Comparison of ENCODE assay signal across 17 cellular contexts in genomic region chr7:13963925-13964324, GRCh38. TPM values are rescaled to one million over a fixed set of nuclear protein-coding genes. Genes with fewer than 3 reads are reported as not detected.
DNase-seq lines count a peak whose midpoint lies in the region; ATAC-seq, FAIRE-seq and TF ChIP-seq lines count a peak whose summit lies in the region.
"Had no signal": no experiment of that assay in that cellular context is flagged by ENCODE, and none has a peak within 500 bp of the region (broad histone marks: within the 10 kb centered on the region; RNA-seq: fewer than 3 reads in every experiment).

No MANE protein-coding gene starts in this region.

- H3K23ac ChIP-seq in H1 (ENCODE audit: insufficient read length) = no peak overlapping the region

- H3K23me2 ChIP-seq in H1 (ENCODE audit: low read depth, low read length) = no peaks in the 10 kb centered on the region

- H3K4me2 ChIP-seq in GM23338 = 0 out of 2 replicates have a peak overlapping the region, but pooled peaks have one; percentile 6
- H3K4me2 ChIP-seq in H1 (ENCODE audit: insufficient read depth in 1 of 2, low read depth in 2 of 2, low read length in 2 of 2) = peak overlapping the region in 1 of 2 experiments; percentile 10; a peak in 1 of 4 replicates
- H3K4me2 ChIP-seq: BLaER1 had no signal

- WGBS in H1 (ENCODE audit: extremely low coverage in 1 of 2, insufficient coverage in 1 of 2, insufficient read length in 1 of 2, insufficient replicate concordance in 2 of 2, low coverage in 1 of 2, low lambda C conversion rate in 2 of 2, missing lambda C conversion rate in 1 of 2), 2 experiments = 83% methylated on average over 2 of the region's 2 CpGs; no CpG with 5 or more reads in 1 of the 2 experiments

- H3K4me3 ChIP-seq in GM23338 = no peak overlapping the region
- H3K4me3 ChIP-seq in HUES48 (ENCODE audit: low read depth, low read length) = no peak overlapping the region
- H3K4me3 ChIP-seq in H1 (ENCODE audit: extremely low read depth in 1 of 4, insufficient read depth in 2 of 4, low read depth in 3 of 4, low read length in 4 of 4) = no peak overlapping the region
- H3K4me3 ChIP-seq: BLaER1, GM12878 had no signal

- H2BK120ac ChIP-seq in H1 (replicated peaks; ENCODE audit: low read depth, low read length) = no peak overlapping the region

- H3K4me3 Mint-ChIP-seq in GM23338 (no peak overlapping the region), type B pancreatic cell (no peak overlapping the region)
- H3K4me3 Mint-ChIP-seq: CD14-positive monocyte; CD4-positive, alpha-beta memory T cell had no signal

- no peak overlapping the region for H3K14ac ChIP-seq in H1 (ENCODE audit: insufficient read length)

- H4K8ac ChIP-seq in H1 (ENCODE audit: extremely low read depth, insufficient read depth, low read length) = no peak overlapping the region

- TF ChIP-seq EP300 in H1 (IDR thresholded peaks at IDR 0.05; ENCODE audit: borderline replicate concordance in 1 of 2, low read depth in 2 of 2, low read length in 2 of 2) = no peak

- no peak overlapping the region for H2BK20ac ChIP-seq in H1 (ENCODE audit: low read length)

- POLR2A ChIA-PET in H1 (lab: Charles Lee; ENCODE audit: partially characterized antibody) = interaction anchor here (2.7 kb wide), 1 partner anchor 26 kb away, joined by 12 read pairs; the partner anchor contains the start of gene ETV1

- TF ChIP-seq RAD21 in H1 (IDR thresholded peaks at IDR 0.05 in 1 of 2, conservative IDR thresholded peaks at IDR 0.05 in 1 of 2; ENCODE audit: low read depth in 2 of 2, low read length in 2 of 2) = no peak

- H2BK12ac ChIP-seq in H1 (ENCODE audit: low read depth, low read length) = no peak overlapping the region

- no peaks in the 10 kb centered on the region; the same call in 1 of the 2 replicates for H3K79me1 ChIP-seq in H1 (ENCODE audit: low read depth, low read length)

- no peak overlapping the region for H2BK5ac ChIP-seq in H1 (ENCODE audit: low read depth, low read length)

- no peak overlapping the region for H4K5ac ChIP-seq in H1 (ENCODE audit: insufficient read length, low read depth, low read length)

- H3K36me3 Mint-ChIP-seq in GM23338 (ENCODE audit: low read depth) (no peaks in the 10 kb centered on the region; the same call in 2 of the 3 replicates), type B pancreatic cell (no peaks in the 10 kb centered on the region)
- H3K36me3 Mint-ChIP-seq: CD14-positive monocyte; CD4-positive, alpha-beta memory T cell had no signal

- no peak overlapping the region for H2BK15ac ChIP-seq in H1 (ENCODE audit: low read length)

- H4K20me1 ChIP-seq in GM23338 (replicated peaks; ENCODE audit: insufficient read depth) (0 out of 2 replicates have a peak, but pooled peaks cover 17% of the 10 kb centered on the region), H1 (replicated peaks in 1 of 2; ENCODE audit: control insufficient read depth in 1 of 2, insufficient read depth in 2 of 2, low read length in 2 of 2) (peaks cover 2 to 3% of the 10 kb centered on the region in 2 experiments)
- H4K20me1 ChIP-seq: BLaER1 had no signal

- peak; percentile 24 for DNase-seq in GM23338 (ENCODE audit: low spot score)
- no peak for DNase-seq in H1 (ENCODE audit: low read depth in 1 of 2, low spot score in 2 of 2)
- no peak for DNase-seq in urothelium cell line (ENCODE audit: low spot score)
- no peak for DNase-seq in SIG-M5 treated with dmso at 0.1 percent for 504 hours (lab: John Stamatoyannopoulos, UW; ENCODE audit: unreplicated experiment)
- no peak for DNase-seq in central memory CD4-positive, alpha-beta T cell
- no peak for DNase-seq in type B pancreatic cell (ENCODE audit: extremely low spot score, unreplicated experiment)
- DNase-seq: 8988T; CD4-positive, alpha-beta memory T cell; DMS153; DMS79; HCEC 1CT; KG1 had no signal

- H3K9ac ChIP-seq in HUES48 (ENCODE audit: low read depth, low read length) = no peak overlapping the region
- no peak overlapping the region for H3K9ac ChIP-seq in H1 (replicated peaks in 1 of 4; ENCODE audit: extremely low read depth in 1 of 4, low read depth in 3 of 4, low read length in 3 of 4)
- H3K9ac ChIP-seq: BLaER1 had no signal

- H3K4ac ChIP-seq in H1 (replicated peaks; ENCODE audit: insufficient read length, low read depth, low read length) = no peak overlapping the region

- H3K36me3 ChIP-seq in GM23338 (ENCODE audit: insufficient read depth) (no peaks in the 10 kb centered on the region), HUES48 (ENCODE audit: control insufficient read depth, insufficient read depth, low read length) (no peaks in the 10 kb centered on the region), H1 (ENCODE audit: control insufficient read depth in 2 of 4, insufficient read depth in 4 of 4, low read length in 3 of 4) (no peaks in the 10 kb centered on the region; a peak in 1 of 8 replicates)
- H3K36me3 ChIP-seq: BLaER1 had no signal

- CTCF ChIA-PET in H1 (lab: Charles Lee; ENCODE audit: partially characterized antibody) = interaction anchor here (0.6 to 1.2 kb wide), 3 partner anchors 26 to 334 kb away, joined by 3 to 6 read pairs (median 3); partner anchors contain the start of gene ETV1

- peak; percentile 65 for ATAC-seq in GM23338
- ATAC-seq: GM12878 had no signal

- TF ChIP-seq CTCF in GM23338 (conservative IDR thresholded peaks at IDR 0.05; ENCODE audit: low read depth in 2 of 2) (no peak), H1 (IDR thresholded peaks at IDR 0.05; ENCODE audit: control extremely low read depth in 1 of 3, insufficient read depth in 1 of 3, low read depth in 1 of 3, low read length in 3 of 3) (no peak), type B pancreatic cell (conservative IDR thresholded peaks at IDR 0.05) (no peak)

- TF ChIP-seq POLR2A in H1 (IDR thresholded peaks at IDR 0.05; ENCODE audit: control extremely low read depth in 1 of 2, low read depth in 2 of 2, low read length in 2 of 2) = no peak

- peaks cover 71% of the 10 kb centered on the region for H3K79me2 ChIP-seq in GM23338 (replicated peaks; ENCODE audit: insufficient read depth)
- peaks cover 0 to 63% of the 10 kb centered on the region in 2 experiments; a peak in 2 of 4 replicates for H3K79me2 ChIP-seq in H1 (ENCODE audit: control insufficient read depth in 1 of 2, insufficient read depth in 2 of 2, low read length in 2 of 2)

- H3F3A ChIP-seq in GM23338 (replicated peaks; ENCODE audit: low read depth) = no peaks in the 10 kb centered on the region

- H3K9me3 ChIP-seq in HUES48 (ENCODE audit: control insufficient read depth, insufficient read depth, low read length) (no peaks in the 10 kb centered on the region), H1 (ENCODE audit: insufficient read depth in 2 of 2, low read depth in 1 of 2, low read length in 1 of 2) (no peaks in the 10 kb centered on the region)
- H3K9me3 ChIP-seq: BLaER1 had no signal

- H3K4me1 Mint-ChIP-seq in GM23338 (peaks cover 16% of the 10 kb centered on the region), type B pancreatic cell (ENCODE audit: unreplicated experiment) (no peaks in the 10 kb centered on the region)
- H3K4me1 Mint-ChIP-seq: CD14-positive monocyte; CD4-positive, alpha-beta memory T cell had no signal

- FAIRE-seq in H1 (lab: Jason Lieb, UNC) = peak; percentile 57
- no peak for FAIRE-seq in urothelium cell line (lab: Jason Lieb, UNC)
- FAIRE-seq: GM12878, GM19239 had no signal

- no peak overlapping the region for H3K27ac ChIP-seq in GM23338 (ENCODE audit: low read depth)
- H3K27ac ChIP-seq in HUES48 (ENCODE audit: low read depth, low read length) = peak overlapping the region; percentile 63
- H3K27ac ChIP-seq in H1 (ENCODE audit: low read depth, low read length) = 0 out of 2 replicates have a peak overlapping the region, but pooled peaks have one; percentile 36
- H3K27ac ChIP-seq: BLaER1 had no signal

- H2AFZ ChIP-seq in GM23338 (no peak overlapping the region), H1 (ENCODE audit: low read length) (no peak overlapping the region)

- H3K27me3 Mint-ChIP-seq in GM23338 (ENCODE audit: insufficient read depth, low read depth, poor library complexity) = no peaks in the 10 kb centered on the region
- no peaks in the 10 kb centered on the region for H3K27me3 Mint-ChIP-seq in type B pancreatic cell
- H3K27me3 Mint-ChIP-seq: CD4-positive, alpha-beta memory T cell had no signal

- no peak overlapping the region for H3K18ac ChIP-seq in H1 (ENCODE audit: extremely low read depth, low read length)

- no peak overlapping the region for H2AK5ac ChIP-seq in H1 (ENCODE audit: low read depth, low read length)

- no peak overlapping the region for H4K91ac ChIP-seq in H1 (replicated peaks; ENCODE audit: insufficient read length, low read length)

- H3K27ac Mint-ChIP-seq in GM23338 (peak overlapping the region; percentile 29; the same call in 1 of the 2 replicates), type B pancreatic cell (no peak overlapping the region)
- H3K27ac Mint-ChIP-seq: CD14-positive monocyte had no signal

- H3K9me3 Mint-ChIP-seq in GM23338 (no peaks in the 10 kb centered on the region), type B pancreatic cell (no peaks in the 10 kb centered on the region)
- H3K9me3 Mint-ChIP-seq: CD14-positive monocyte; CD4-positive, alpha-beta memory T cell had no signal

- H3K56ac ChIP-seq in H1 (replicated peaks; ENCODE audit: insufficient read length, low read depth, low read length) = no peak overlapping the region

- H3K9me2 ChIP-seq in GM23338 (ENCODE audit: insufficient read depth) = no peaks in the 10 kb centered on the region

- H3K4me1 ChIP-seq in GM23338 (ENCODE audit: insufficient read depth) = peaks cover 7% of the 10 kb centered on the region; the same call in 1 of the 2 replicates
- peaks cover 14% of the 10 kb centered on the region for H3K4me1 ChIP-seq in HUES48 (ENCODE audit: control insufficient read depth, insufficient read depth, low read length)
- H3K4me1 ChIP-seq in H1 (replicated peaks in 1 of 4; ENCODE audit: control insufficient read depth in 3 of 4, insufficient read depth in 4 of 4, low read length in 3 of 4) = peaks cover 0 to 8% (median 2%) of the 10 kb centered on the region in 4 experiments; a peak in 3 of 7 replicates
- H3K4me1 ChIP-seq: BLaER1 had no signal

- H3K27me3 ChIP-seq in GM23338 (ENCODE audit: insufficient read depth) (no peaks in the 10 kb centered on the region), HUES48 (ENCODE audit: control insufficient read depth, insufficient read depth, low read length) (no peaks in the 10 kb centered on the region), H1 (replicated peaks in 1 of 4; ENCODE audit: control insufficient read depth in 3 of 4, extremely low read depth in 1 of 4, insufficient read depth in 3 of 4, low read length in 3 of 4) (no peaks in the 10 kb centered on the region)
- H3K27me3 ChIP-seq: BLaER1 had no signal

RNA-seq across cellular contexts. Expression of gene ETV1, which starts 25.5 kb away (rescaled TPM):
- total RNA-seq in GM23338 (2014; rRNA removed; shearing (Covaris generic)) = 53.5 and 61.9 TPM in 2 replicates
- polyA plus RNA-seq in GM23338 (2016; fragmentation: Nextera tagmentation; extraction: Ambion mirVana) = 39.9 and 49.4 TPM in 2 replicates
- 87.5 and 91.2 TPM in 2 replicates for total RNA-seq in H1 (2021; fragmentation: NEBNext Ultra II Directional; extraction: Animal tissue kit (Norgen Biotek cat#: 25700))
- 58.3 and 63.2 TPM in 2 replicates for polyA plus RNA-seq in H1 (2011; rRNA removed)
- 53.4 TPM for polyA plus RNA-seq in H1 (2011; cell fraction: cytosol; rRNA removed)
- 127 TPM for polyA plus RNA-seq in H1 (2011; cell fraction: nucleus; rRNA removed)
- 33.2 to 48.2 TPM (median 44.6 TPM) in 4 replicates for polyA plus RNA-seq in H1 (2012, experiment 1 of 2)
- polyA plus RNA-seq in H1 (2012, experiment 2 of 2) = 3.6 TPM
- polyA plus RNA-seq in H1 (2013, experiment 1 of 2) = 84.8 TPM
- polyA plus RNA-seq in H1 (2013, experiment 2 of 2) = 80.7 TPM
- polyA minus RNA-seq in H1 (2011; rRNA and poly(A)+ RNA removed) = 109 and 115 TPM in 2 replicates
- 51.9 TPM for polyA minus RNA-seq in H1 (2011; cell fraction: cytosol; rRNA and poly(A)+ RNA removed)
- 97.7 TPM for polyA minus RNA-seq in H1 (2011; cell fraction: nucleus; rRNA and poly(A)+ RNA removed)
- total RNA-seq in type B pancreatic cell (ENCODE audit: low replicate concordance) = 15.4 and 35.6 TPM in 2 replicates
- polyA plus RNA-seq: CD14-positive monocyte; CD4-positive, alpha-beta memory T cell had no signal
